ENCODE assay signal across 1 cellular context in the genomic region with DNA sequence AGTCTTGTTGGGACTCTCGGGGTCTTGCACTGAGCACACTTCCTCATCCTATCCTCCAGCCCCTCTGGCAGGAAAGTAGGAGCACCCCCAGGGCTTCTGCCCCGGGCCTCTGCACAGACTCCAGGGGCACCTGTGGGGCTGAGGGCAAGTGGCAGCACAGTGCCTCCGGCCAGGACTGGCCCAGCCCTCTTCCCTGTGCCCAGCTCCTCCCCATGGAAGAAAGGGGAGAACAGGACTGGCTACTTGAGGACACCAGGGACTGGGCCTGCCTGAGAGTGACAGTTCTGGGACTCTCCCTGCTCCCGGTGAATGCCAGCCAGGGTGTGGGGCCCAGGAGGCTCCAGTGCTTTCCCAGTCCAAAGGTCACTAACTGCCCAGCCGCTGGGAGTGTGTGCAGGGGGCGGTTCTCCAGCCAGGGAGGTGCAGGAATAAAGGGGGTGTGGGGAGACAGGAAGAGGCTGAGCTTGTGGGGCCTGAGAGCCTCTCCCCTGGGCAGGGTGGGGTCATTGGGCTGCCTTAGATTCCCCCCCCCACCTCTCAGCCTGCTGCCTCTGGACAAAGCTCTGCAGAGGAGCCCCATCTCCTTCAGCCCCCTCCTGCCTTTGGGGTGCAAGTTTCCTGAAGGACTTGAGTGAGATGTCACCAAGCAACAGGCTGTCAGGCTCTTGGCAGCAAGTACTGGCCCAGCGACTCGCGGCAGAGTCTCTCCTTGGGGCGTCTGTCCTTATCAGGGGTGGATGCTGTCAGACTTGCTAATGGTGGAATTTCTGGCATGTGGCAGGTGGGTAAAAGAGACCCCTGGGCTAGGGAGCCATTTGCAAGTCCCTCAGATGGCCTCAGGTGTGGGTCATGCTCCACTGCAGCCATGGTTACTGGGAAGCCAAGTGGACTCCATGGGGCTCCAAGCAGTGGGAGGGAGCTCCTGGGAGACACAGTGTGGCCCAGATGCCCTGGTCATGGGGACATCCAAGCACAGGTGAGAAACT.
TF ChIP-seq lines count a peak whose summit lies in the region.

No MANE protein-coding gene starts in this region.

TF ChIP-seq in HepG2, 621 proteins besides CTCF, POLR2A, EP300 and RAD21 (continued from another document):
- TF ChIP-seq ZNF724P (CRISPR knock-in tag; IDR thresholded peaks at IDR 0.05; ENCODE audit: borderline replicate concordance) (no peak), SALL2 (CRISPR knock-in tag; IDR thresholded peaks at IDR 0.05) (peak; percentile 82; the same call in 1 of the 2 replicates), HOXD1 (CRISPR knock-in tag; IDR thresholded peaks at IDR 0.05) (peak; percentile 62), SMAD3 (CRISPR knock-in tag; IDR thresholded peaks at IDR 0.05) (no peak; the same call in 1 of the 2 replicates), PHF21A (CRISPR knock-in tag; IDR thresholded peaks at IDR 0.05) (peak; percentile 98), ZNF251 (CRISPR knock-in tag; IDR thresholded peaks at IDR 0.05) (no peak), ZNF282 (IDR thresholded peaks at IDR 0.05; ENCODE audit: partially characterized antibody) (no peak), ZNF235 (CRISPR knock-in tag; IDR thresholded peaks at IDR 0.05; ENCODE audit: borderline replicate concordance) (no peak), ZNF577 (CRISPR knock-in tag; IDR thresholded peaks at IDR 0.05; ENCODE audit: borderline replicate concordance, low read depth) (no peak), ZNF264 (CRISPR knock-in tag; IDR thresholded peaks at IDR 0.05) (peak; percentile 87), RORA (CRISPR knock-in tag; IDR thresholded peaks at IDR 0.05) (no peak), ZNF619 (CRISPR knock-in tag; IDR thresholded peaks at IDR 0.05) (peak; percentile 84; the same call in 1 of the 2 replicates), HNRNPK (IDR thresholded peaks at IDR 0.05; ENCODE audit: low read depth, low read length, poor library complexity, severe bottlenecking) (no peak), MXI1 (IDR thresholded peaks at IDR 0.05; ENCODE audit: borderline replicate concordance, low read depth, low read length) (peak; percentile 53; the same call in 1 of the 3 replicates), HOXA5 (CRISPR knock-in tag; IDR thresholded peaks at IDR 0.05) (peak; percentile 78; the same call in 1 of the 2 replicates), FOSL2 (CRISPR knock-in tag; IDR thresholded peaks at IDR 0.05) (peak; percentile 79), ZFP1 (CRISPR knock-in tag; IDR thresholded peaks at IDR 0.05) (no peak), MAFK (conservative IDR thresholded peaks at IDR 0.05 in 1 of 2, IDR thresholded peaks at IDR 0.05 in 1 of 2; ENCODE audit: low read length in 2 of 2) (no peak), CAMTA2 (CRISPR knock-in tag; IDR thresholded peaks at IDR 0.05; ENCODE audit: borderline replicate concordance) (no peak)
- TF ChIP-seq, protein P1, sequence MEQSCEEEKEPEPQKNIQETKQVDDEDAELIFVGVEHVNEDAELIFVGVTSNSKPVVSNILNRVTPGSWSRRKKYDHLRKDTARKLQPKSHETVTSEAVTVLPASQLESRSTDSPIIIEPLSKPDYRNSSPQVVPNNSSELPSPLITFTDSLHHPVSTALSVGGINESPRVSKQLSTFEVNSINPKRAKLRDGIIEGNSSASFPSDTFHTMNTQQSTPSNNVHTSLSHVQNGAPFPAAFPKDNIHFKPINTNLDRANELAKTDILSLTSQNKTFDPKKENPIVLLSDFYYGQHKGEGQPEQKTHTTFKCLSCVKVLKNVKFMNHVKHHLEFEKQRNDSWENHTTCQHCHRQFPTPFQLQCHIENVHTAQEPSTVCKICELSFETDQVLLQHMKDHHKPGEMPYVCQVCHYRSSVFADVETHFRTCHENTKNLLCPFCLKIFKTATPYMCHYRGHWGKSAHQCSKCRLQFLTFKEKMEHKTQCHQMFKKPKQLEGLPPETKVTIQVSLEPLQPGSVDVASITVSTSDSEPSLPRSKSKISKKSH (CRISPR knock-in tag; IDR thresholded peaks at IDR 0.05; ENCODE audit: borderline replicate concordance) = peak; percentile 61
TF ChIP-seq in HepG2: peak in this region for 292.
